2 cellular contexts compared by ENCODE assay signal in genomic region chr4:3367866-3368265, GRCh38.
TF ChIP-seq lines count a peak whose summit lies in the region.

No MANE protein-coding gene starts in this region.

TF ChIP-seq in K562, 482 proteins besides CTCF, POLR2A, EP300 and RAD21:
- TF ChIP-seq NRF1 (conservative IDR thresholded peaks at IDR 0.05 in 1 of 2, IDR thresholded peaks at IDR 0.05 in 1 of 2) (peak; percentile 28 to 41; a peak in 2 of 4 replicates), BDP1 (IDR thresholded peaks at IDR 0.05; ENCODE audit: insufficient read depth, insufficient read length) (no peak)
TF ChIP-seq in K562: peak in this region for 1.

TF ChIP-seq in H1, 55 proteins besides CTCF, POLR2A, EP300 and RAD21:
- TF ChIP-seq CTBP2 (IDR thresholded peaks at IDR 0.05; ENCODE audit: borderline replicate concordance, insufficient read depth, insufficient read length, low read length) (no peak), BCL11A (IDR thresholded peaks at IDR 0.05; ENCODE audit: low read depth in 2 of 2, low read length in 2 of 2) (no peak), NRF1 (IDR thresholded peaks at IDR 0.05; ENCODE audit: low read depth, low read length) (no peak), ATF2 (IDR thresholded peaks at IDR 0.05; ENCODE audit: low read length) (no peak), ASH2L (IDR thresholded peaks at IDR 0.05; ENCODE audit: low read length) (no peak), TCF12 (IDR thresholded peaks at IDR 0.05; ENCODE audit: low read depth, low read length) (no peak), SP4 (IDR thresholded peaks at IDR 0.05; ENCODE audit: low read length) (no peak), TEAD4 (IDR thresholded peaks at IDR 0.05; ENCODE audit: low read depth, low read length) (no peak)
